In genomic region chr3:50491023-50491422, GRCh38 we compare ENCODE assay signal across 1 cellular context.
TF ChIP-seq lines count a peak whose summit lies in the region.

No MANE protein-coding gene starts in this region.

TF ChIP-seq in H1, 55 proteins besides CTCF, POLR2A, EP300 and RAD21 (continued from another document):
- no peak for TF ChIP-seq NANOG (IDR thresholded peaks at IDR 0.05; ENCODE audit: insufficient read depth, low read depth, low read length, poor library complexity, severe bottlenecking)
- no peak for TF ChIP-seq BCL11A (IDR thresholded peaks at IDR 0.05; ENCODE audit: low read depth in 2 of 2, low read length in 2 of 2)
- TF ChIP-seq SP1 (IDR thresholded peaks at IDR 0.05; ENCODE audit: low read depth, low read length): no peak
- no peak for TF ChIP-seq ATF2 (IDR thresholded peaks at IDR 0.05; ENCODE audit: low read length)
- TF ChIP-seq CHD1 (IDR thresholded peaks at IDR 0.05; ENCODE audit: low read depth, low read length): no peak
- TF ChIP-seq RBBP5 (IDR thresholded peaks at IDR 0.05; ENCODE audit: borderline replicate concordance, low read depth, low read length): no peak
- TF ChIP-seq JUN (IDR thresholded peaks at IDR 0.05; ENCODE audit: low read depth, low read length): no peak
- TF ChIP-seq ATF3 (IDR thresholded peaks at IDR 0.05; ENCODE audit: insufficient read depth, low read depth, low read length): no peak
- no peak for TF ChIP-seq TBP (IDR thresholded peaks at IDR 0.05; ENCODE audit: low read depth, low read length)
- TF ChIP-seq CEBPB (IDR thresholded peaks at IDR 0.05; ENCODE audit: low read depth, low read length): no peak
- no peak for TF ChIP-seq CHD2 (IDR thresholded peaks at IDR 0.05; ENCODE audit: low read length)
- no peak for TF ChIP-seq CBX8 (IDR thresholded peaks at IDR 0.05; ENCODE audit: borderline replicate concordance, low read depth, low read length)
- TF ChIP-seq ZNF274 (IDR thresholded peaks at IDR 0.05; ENCODE audit: borderline replicate concordance, extremely low read depth, low read length): no peak
- TF ChIP-seq GABPA (IDR thresholded peaks at IDR 0.05; ENCODE audit: borderline replicate concordance, insufficient read depth, low read length): no peak
